In the genomic region with DNA sequence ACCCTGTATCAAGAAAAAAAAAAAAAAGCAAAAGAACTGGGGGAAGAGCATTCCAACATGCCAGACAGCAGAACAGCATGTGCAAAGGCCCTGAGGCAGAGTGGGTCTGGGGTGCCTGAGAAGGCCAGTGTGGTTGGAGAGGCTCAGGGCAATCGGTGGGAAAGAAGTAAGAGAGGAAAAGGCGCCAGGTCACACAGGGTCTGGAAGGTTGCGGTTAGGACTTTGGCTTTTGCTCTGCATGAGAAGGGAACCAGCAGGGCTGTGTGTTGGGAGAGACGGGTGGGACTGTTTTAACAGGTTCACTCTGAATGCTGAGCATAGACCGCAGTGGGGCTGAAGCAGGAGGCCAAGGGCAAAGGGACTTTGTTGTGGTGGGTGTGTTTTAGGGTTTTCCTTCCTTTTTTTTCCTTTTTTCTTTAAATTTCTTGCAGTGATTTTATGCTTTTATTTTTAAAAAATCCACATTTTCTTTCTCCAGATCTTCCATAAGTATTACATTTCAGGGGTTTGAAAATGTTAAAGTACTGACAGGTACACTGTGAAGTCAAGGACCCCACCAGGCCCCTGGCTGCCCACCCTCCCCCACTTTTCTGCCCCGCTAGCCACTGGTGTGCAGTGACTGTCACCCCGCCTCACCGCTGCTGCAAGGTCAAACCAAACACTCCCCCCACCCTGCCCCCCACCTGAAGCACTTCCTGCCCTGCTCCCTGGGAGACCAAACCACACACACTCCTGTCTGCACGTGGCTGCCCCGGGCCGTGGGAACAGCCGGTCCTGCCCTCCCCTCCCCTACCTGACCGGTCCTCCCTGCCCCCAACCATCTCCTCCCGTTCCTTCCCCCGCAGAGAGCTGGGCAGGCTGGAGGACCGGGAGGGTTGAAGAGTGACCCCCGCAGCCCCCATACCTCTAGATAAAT, we compare ENCODE assay signal across 10 cellular contexts. TPM values are rescaled to one million over a fixed set of nuclear protein-coding genes. Genes with fewer than 3 reads are reported as not detected.
DNase-seq lines count a peak whose midpoint lies in the region; ATAC-seq and TF ChIP-seq lines count a peak whose summit lies in the region.
"Had no signal": no experiment of that assay in that cellular context is flagged by ENCODE, and none has a peak within 500 bp of the region (broad histone marks: within the 10 kb centered on the region; RNA-seq: fewer than 3 reads in every experiment).

No MANE protein-coding gene starts in this region.

- H3K4me3 Mint-ChIP-seq in T-cell (peak overlapping the region; percentile 34 to 75 (median 57)), endodermal cell (no peak overlapping the region)
- H3K4me3 Mint-ChIP-seq in stimulated activated effector memory CD8-positive, alpha-beta T cell treated with anti-CD3 and anti-CD28 coated beads, Interleukin-12 subunit alpha, Interleukin-12 subunit beta, amount 100 ng/mL, for 72 hours: peak overlapping the region; percentile 64

- H3K9ac ChIP-seq in endodermal cell (ENCODE audit: extremely low read depth, low read length, poor library complexity, severe bottlenecking): no peak overlapping the region

- TF ChIP-seq CTCF in HEK293 (tag by site-specific recombination; IDR thresholded peaks at IDR 0.05): no peak
- no peak for TF ChIP-seq CTCF in endodermal cell (conservative IDR thresholded peaks at IDR 0.05)
- TF ChIP-seq CTCF in tibial artery (IDR thresholded peaks at IDR 0.05): no peak

- H3K27ac ChIP-seq in HEK293 (ENCODE audit: extremely low read depth, low read depth, low read length) (no peak overlapping the region), endodermal cell (ENCODE audit: low read depth, low read length) (no peak overlapping the region), right cardiac atrium (ENCODE audit: low read length) (no peak overlapping the region), tibial artery (no peak overlapping the region)

- intact Hi-C loops in right cardiac atrium (cut with DNase I): no loop called here
- intact Hi-C loops in tibial artery (cut with DNase I; ENCODE audit: low total_unique reads): no loop called here

- H3K9me3 ChIP-seq in HEK293 (ENCODE audit: control insufficient read depth, insufficient read depth, low read depth, low read length) (no peaks in the 10 kb centered on the region), endodermal cell (ENCODE audit: control insufficient read depth, low read length) (no peaks in the 10 kb centered on the region), right cardiac atrium (ENCODE audit: control insufficient read depth, low read length) (no peaks in the 10 kb centered on the region), tibial artery (no peaks in the 10 kb centered on the region)

- DNase-seq in T-cell (peak in 12 of 34 experiments; percentile 15 to 38 (median 22)), endodermal cell (peak; percentile 73), right cardiac atrium (no peak), tibial artery (no peak)
- DNase-seq in stimulated activated effector memory CD8-positive, alpha-beta T cell treated with anti-CD3 and anti-CD28 coated beads, Interleukin-12 subunit alpha, Interleukin-12 subunit beta, amount 100 ng/mL, for 72 hours (ENCODE audit: low spot score in 2 of 2): no peak
- DNase-seq: anterior cingulate cortex, HCEC 1CT, SIG-M5 had no signal

- 55 to 71% methylated on average over 4 to 17 of the region's 17 CpGs for WGBS in endodermal cell (ENCODE audit: insufficient coverage in 1 of 2, insufficient read length in 1 of 2), 2 experiments
- WGBS in right cardiac atrium: 45% methylated on average over 17 of the region's 17 CpGs

- H3K4me1 Mint-ChIP-seq in T-cell (peaks cover 78 to 92% (median 92%) of the 10 kb centered on the region in 3 donors), endodermal cell (peaks cover 6% of the 10 kb centered on the region)
- H3K4me1 Mint-ChIP-seq in stimulated activated effector memory CD8-positive, alpha-beta T cell treated with anti-CD3 and anti-CD28 coated beads, Interleukin-12 subunit alpha, Interleukin-12 subunit beta, amount 100 ng/mL, for 72 hours: peaks cover 91% of the 10 kb centered on the region

- H3K36me3 Mint-ChIP-seq in T-cell (peaks cover 4% of the 10 kb centered on the region), endodermal cell (ENCODE audit: low read depth) (no peaks in the 10 kb centered on the region)
- H3K36me3 Mint-ChIP-seq in stimulated activated effector memory CD8-positive, alpha-beta T cell treated with anti-CD3 and anti-CD28 coated beads, Interleukin-12 subunit alpha, Interleukin-12 subunit beta, amount 100 ng/mL, for 72 hours: no peaks in the 10 kb centered on the region

- H3K9me3 Mint-ChIP-seq in T-cell: no peaks in the 10 kb centered on the region
- peaks cover 2% of the 10 kb centered on the region for H3K9me3 Mint-ChIP-seq in endodermal cell
- H3K9me3 Mint-ChIP-seq in stimulated activated effector memory CD8-positive, alpha-beta T cell treated with anti-CD3 and anti-CD28 coated beads, Interleukin-12 subunit alpha, Interleukin-12 subunit beta, amount 100 ng/mL, for 72 hours: no peaks in the 10 kb centered on the region

- POLR2A ChIA-PET in HEK293 (lab: Yijun Ruan, JAX) (no interaction called here), T-cell (lab: Charles Lee) (interaction anchor here in 1 of 2 donors (0.6 kb wide), 1 partner anchor 510 kb away, joined by 4 read pairs; no protein-coding TSS in a partner anchor)

- H3K4me3 ChIP-seq in HEK293 (ENCODE audit: low read depth, low read length) (no peak overlapping the region), endodermal cell (ENCODE audit: low read length) (no peak overlapping the region), right cardiac atrium (ENCODE audit: low read length) (no peak overlapping the region), tibial artery (no peak overlapping the region)

- H3K27me3 Mint-ChIP-seq in T-cell (no peaks in the 10 kb centered on the region), endodermal cell (ENCODE audit: insufficient read depth) (peaks cover 18% of the 10 kb centered on the region)

- no peaks in the 10 kb centered on the region for H3K36me3 ChIP-seq in HEK293 (ENCODE audit: control insufficient read depth in 2 of 2, insufficient read depth in 1 of 2, low read length in 2 of 2)
- H3K36me3 ChIP-seq in endodermal cell (ENCODE audit: control insufficient read depth, insufficient read depth, low read length): no peaks in the 10 kb centered on the region
- no peaks in the 10 kb centered on the region for H3K36me3 ChIP-seq in tibial artery

- no peaks in the 10 kb centered on the region for H3K27me3 ChIP-seq in endodermal cell (ENCODE audit: control insufficient read depth, insufficient read depth, low read length, poor library complexity, severe bottlenecking)
- H3K27me3 ChIP-seq in right cardiac atrium (ENCODE audit: control insufficient read depth, insufficient read depth): no peaks in the 10 kb centered on the region
- H3K27me3 ChIP-seq in tibial artery: peaks cover 0 to 77% of the 10 kb centered on the region in 2 donors

- H3K27ac Mint-ChIP-seq in T-cell (peak overlapping the region; percentile 69 to 95), endodermal cell (no peak overlapping the region)
- peak overlapping the region; percentile 97 for H3K27ac Mint-ChIP-seq in stimulated activated effector memory CD8-positive, alpha-beta T cell treated with anti-CD3 and anti-CD28 coated beads, Interleukin-12 subunit alpha, Interleukin-12 subunit beta, amount 100 ng/mL, for 72 hours

- ATAC-seq in T-cell (replicated peaks in 1 of 4) (peak; percentile 35 to 63 (median 58)), GM19035 (IDR thresholded peaks at IDR 0.05; ENCODE audit: unreplicated experiment) (no peak), right cardiac atrium (no peak)
- ATAC-seq in stimulated activated effector memory CD8-positive, alpha-beta T cell treated with anti-CD3 and anti-CD28 coated beads, Interleukin-12 subunit alpha, Interleukin-12 subunit beta, amount 100 ng/mL, for 72 hours: no peak

- CTCF ChIA-PET in HEK293 (lab: Yijun Ruan, JAX) (interaction anchor here (0.7 to 0.8 kb wide), 2 partner anchors 13 to 47 kb away, joined by 3 read pairs; no protein-coding TSS in a partner anchor), T-cell (lab: Charles Lee) (interaction anchor here in 1 of 2 donors (0.6 kb wide), 1 partner anchor 23 kb away, joined by 3 read pairs; no protein-coding TSS in a partner anchor)

- H3K4me1 ChIP-seq in HEK293 (ENCODE audit: control insufficient read depth, insufficient read depth, low read length) (no peaks in the 10 kb centered on the region), endodermal cell (ENCODE audit: control insufficient read depth, insufficient read depth, low read length) (no peaks in the 10 kb centered on the region), right cardiac atrium (ENCODE audit: control insufficient read depth, insufficient read depth, low read length) (no peaks in the 10 kb centered on the region), tibial artery (no peaks in the 10 kb centered on the region)

TF ChIP-seq in HEK293, 187 proteins besides CTCF, POLR2A, EP300 and RAD21 (continues in another document):
- TF ChIP-seq GLIS1 (tag by site-specific recombination; IDR thresholded peaks at IDR 0.05): peak; percentile 88
- TF ChIP-seq ZNF623 (tag by site-specific recombination; IDR thresholded peaks at IDR 0.05): peak; percentile 99
- TF ChIP-seq ZNF658 (tag by site-specific recombination; IDR thresholded peaks at IDR 0.05): no peak
- TF ChIP-seq PBX3 (CRISPR knock-in tag; IDR thresholded peaks at IDR 0.05): no peak

RNA-seq across cellular contexts. Expression of gene DTX1, which starts 30.0 kb away (rescaled TPM):
- total RNA-seq in T-cell (10 to 100 TPM in 3 of 5 donors, 1 to 10 TPM in 2; 5.6 to 12.0 (median 10.4) TPM), endodermal cell (1 to 10 TPM; 3.3 to 4.9 TPM), right cardiac atrium (1 to 10 TPM; 2.0 to 4.9 (median 3.9) TPM)
- polyA plus RNA-seq in endodermal cell (2013, experiment 1 of 2): 12.4 TPM
- 8.3 TPM for polyA plus RNA-seq in endodermal cell (2013, experiment 2 of 2)
- 1.2 TPM for polyA plus RNA-seq in right cardiac atrium

RNA-seq across cellular contexts. Expression of gene RASAL1, which starts 49.1 kb away (rescaled TPM):
- total RNA-seq in T-cell: 1 to 10 TPM in 2 of 5 donors, under 1 TPM in 3; 0.43 to 2.9 (median 0.85) TPM
- total RNA-seq in endodermal cell: 1 to 10 TPM in 1 of 2 donors, under 1 TPM in 1; 0.77 to 1.4 TPM
- 0.50 TPM for polyA plus RNA-seq in endodermal cell (2013, experiment 1 of 2)
- polyA plus RNA-seq in endodermal cell (2013, experiment 2 of 2): 0.25 TPM
- not detected for total RNA-seq in right cardiac atrium
- not detected for polyA plus RNA-seq in right cardiac atrium

Comparison
In these comparisons a context has a peak if more than half of its experiments do, and no peak if none do; other contexts are left out.
1. ATAC-seq: peak in T-cell (4 of 4); none in stimulated activated effector memory CD8-positive, alpha-beta T cell treated with anti-CD3 and anti-CD28 coated beads, Interleukin-12 subunit alpha, Interleukin-12 subunit beta, amount 100 ng/mL, for 72 hours (single experiment), GM19035 (single experiment) and right cardiac atrium (0 of 2).